In the genomic region with DNA sequence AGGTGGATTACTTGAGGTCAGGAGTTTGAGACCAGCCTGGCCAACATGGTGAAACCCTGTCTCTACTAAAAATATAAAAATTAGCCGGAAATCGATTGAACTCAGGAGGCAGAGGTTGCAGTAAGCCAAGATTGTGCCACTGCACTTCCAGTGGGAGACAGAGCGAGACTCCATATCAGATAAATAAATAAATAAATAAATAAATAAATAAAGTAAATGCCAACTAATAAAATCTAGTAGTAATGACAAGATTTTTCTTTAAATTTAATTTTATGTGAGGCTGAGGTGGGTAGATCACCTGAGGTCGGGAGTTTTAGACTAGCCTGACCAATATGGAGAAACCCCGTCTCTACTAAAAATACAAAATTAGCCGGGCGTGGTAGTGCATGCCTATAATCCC, we compare ENCODE assay signal across 6 cellular contexts. TPM values are rescaled to one million over a fixed set of nuclear protein-coding genes. Genes with fewer than 3 reads are reported as not detected.
DNase-seq lines count a peak whose midpoint lies in the region; ATAC-seq and TF ChIP-seq lines count a peak whose summit lies in the region.
"Not testable (repeated sequence)": the region's sequence is repeated elsewhere in the genome, so short reads cannot be mapped to it uniquely, and the experiment has no call there.

No MANE protein-coding gene starts in this region.

- H3K4me3 Mint-ChIP-seq in activated CD8-positive, alpha-beta memory T cell treated with anti-CD3 and anti-CD28 coated beads, Interleukin-2, amount 10 ng/mL, durations not matched to agents 7 days and 5 days; mesothelial cell of epicardium: not testable (repeated sequence)

- CTCF ChIA-PET in activated CD8-positive, alpha-beta memory T cell treated with anti-CD3 and anti-CD28 coated beads, Interleukin-2, amount 10 ng/mL, durations not matched to agents 7 days and 5 days (lab: Charles Lee): not testable (repeated sequence)

- DNase-seq in activated CD8-positive, alpha-beta memory T cell treated with anti-CD3 and anti-CD28 coated beads, Interleukin-2, amount 10 ng/mL, durations not matched to agents 7 days and 5 days; esophagus muscularis mucosa (ENCODE audit: extremely low spot score); mesothelial cell of epicardium (ENCODE audit: low spot score in 2 of 2, unreplicated experiment in 2 of 2); smooth muscle cell (lab: John Stamatoyannopoulos, UW; ENCODE audit: unreplicated experiment); tibial artery: not testable (repeated sequence)

- not testable (repeated sequence) for H3K4me3 ChIP-seq in Loucy (ENCODE audit: low read length, poor library complexity, severe bottlenecking); esophagus muscularis mucosa; smooth muscle cell; tibial artery

- H4K20me1 ChIP-seq in Loucy (ENCODE audit: insufficient read depth, low read length, poor library complexity, severe bottlenecking) (peaks cover 77% of the 10 kb centered on the region), smooth muscle cell (ENCODE audit: low read depth) (peaks cover 95% of the 10 kb centered on the region)

- not testable (repeated sequence) for H3K9ac ChIP-seq in Loucy (ENCODE audit: low read depth, low read length, poor library complexity, severe bottlenecking); smooth muscle cell (ENCODE audit: low read depth)

- H3K9me3 ChIP-seq in Loucy (ENCODE audit: insufficient read depth, low read depth, low read length); esophagus muscularis mucosa; smooth muscle cell (replicated peaks; ENCODE audit: low read depth); tibial artery: not testable (repeated sequence)

- H3K9me3 Mint-ChIP-seq in activated CD8-positive, alpha-beta memory T cell treated with anti-CD3 and anti-CD28 coated beads, Interleukin-2, amount 10 ng/mL, durations not matched to agents 7 days and 5 days (ENCODE audit: low read depth); mesothelial cell of epicardium: not testable (repeated sequence)

- 74% methylated on average over 7 of the region's 7 CpGs for WGBS in esophagus muscularis mucosa
- WGBS in smooth muscle cell (ENCODE audit: low lambda C conversion rate): over 99% methylated on average over 7 of the region's 7 CpGs

- not testable (repeated sequence) for H3K9me2 ChIP-seq in Loucy (replicated peaks; ENCODE audit: low read depth, low read length)

- TF ChIP-seq POLR2A in esophagus muscularis mucosa (IDR thresholded peaks at IDR 0.05; ENCODE audit: low read depth): not testable (repeated sequence)

- TF ChIP-seq CTCF in Loucy (conservative IDR thresholded peaks at IDR 0.05; ENCODE audit: low read length); esophagus muscularis mucosa (IDR thresholded peaks at IDR 0.05); mesothelial cell of epicardium (IDR thresholded peaks at IDR 0.05; ENCODE audit: unreplicated experiment); smooth muscle cell (IDR thresholded peaks at IDR 0.05; ENCODE audit: borderline replicate concordance, insufficient read depth, poor library complexity, severe bottlenecking); tibial artery (IDR thresholded peaks at IDR 0.05): not testable (repeated sequence)

- H3K36me3 Mint-ChIP-seq in activated CD8-positive, alpha-beta memory T cell treated with anti-CD3 and anti-CD28 coated beads, Interleukin-2, amount 10 ng/mL, durations not matched to agents 7 days and 5 days: peaks cover 60% of the 10 kb centered on the region
- H3K36me3 Mint-ChIP-seq in mesothelial cell of epicardium: peaks cover 16% of the 10 kb centered on the region

- peak overlapping the region; percentile 49 for H3K27ac Mint-ChIP-seq in activated CD8-positive, alpha-beta memory T cell treated with anti-CD3 and anti-CD28 coated beads, Interleukin-2, amount 10 ng/mL, durations not matched to agents 7 days and 5 days
- H3K27ac Mint-ChIP-seq in mesothelial cell of epicardium: peak overlapping the region; percentile 83

- peak overlapping the region; percentile 67 to 95 (median 92) for H3K27ac ChIP-seq in esophagus muscularis mucosa (replicated peaks in 1 of 4)
- H3K27ac ChIP-seq in smooth muscle cell (ENCODE audit: low read depth): peak overlapping the region; percentile 41
- peak overlapping the region; percentile 7 to 29 for H3K27ac ChIP-seq in tibial artery

- H2AFZ ChIP-seq in Loucy (ENCODE audit: low read length); smooth muscle cell (ENCODE audit: low read depth): not testable (repeated sequence)

- not testable (repeated sequence) for TF ChIP-seq EP300 in esophagus muscularis mucosa (IDR thresholded peaks at IDR 0.05)

- H3K36me3 ChIP-seq in Loucy (ENCODE audit: insufficient read depth, low read length) (peaks cover 17% of the 10 kb centered on the region; the same call in 1 of the 2 replicates), esophagus muscularis mucosa (peaks cover 0 to 30% (median 8%) of the 10 kb centered on the region in 4 donors)
- not testable (repeated sequence) for H3K36me3 ChIP-seq in smooth muscle cell (ENCODE audit: low read depth); tibial artery

- H3K27me3 ChIP-seq in Loucy (ENCODE audit: insufficient read depth, low read length, poor library complexity, severe bottlenecking); esophagus muscularis mucosa; smooth muscle cell (ENCODE audit: low read depth); tibial artery: not testable (repeated sequence)

- peak overlapping the region; percentile 94 for H3K4me2 ChIP-seq in Loucy (ENCODE audit: low read depth, low read length, poor library complexity, severe bottlenecking)
- H3K4me2 ChIP-seq in smooth muscle cell: not testable (repeated sequence)

- H3K4me1 Mint-ChIP-seq in activated CD8-positive, alpha-beta memory T cell treated with anti-CD3 and anti-CD28 coated beads, Interleukin-2, amount 10 ng/mL, durations not matched to agents 7 days and 5 days: peaks cover 57% of the 10 kb centered on the region
- H3K4me1 Mint-ChIP-seq in mesothelial cell of epicardium: peaks cover 58% of the 10 kb centered on the region

- H3F3A ChIP-seq in Loucy (ENCODE audit: low read depth); smooth muscle cell (ENCODE audit: low read depth): not testable (repeated sequence)

- peaks cover 97% of the 10 kb centered on the region for H3K79me2 ChIP-seq in Loucy (ENCODE audit: insufficient read depth, low read length)
- H3K79me2 ChIP-seq in smooth muscle cell (ENCODE audit: low read depth): peaks cover 99% of the 10 kb centered on the region

- ATAC-seq in activated CD8-positive, alpha-beta memory T cell treated with anti-CD3 and anti-CD28 coated beads, Interleukin-2, amount 10 ng/mL, durations not matched to agents 7 days and 5 days: not testable (repeated sequence)

- intact Hi-C loops in esophagus muscularis mucosa (cut with DNase I): loop anchor here (5.0 kb wide), 1 partner anchor 39 kb away; no protein-coding TSS in a partner anchor
- intact Hi-C loops in tibial artery (cut with DNase I; ENCODE audit: low total_unique reads): not testable (repeated sequence)

- peaks cover 48% of the 10 kb centered on the region for H3K4me1 ChIP-seq in Loucy (ENCODE audit: insufficient read depth, low read length, poor library complexity, severe bottlenecking)
- H3K4me1 ChIP-seq in esophagus muscularis mucosa: peaks cover 60 to 100% (median 91%) of the 10 kb centered on the region in 4 donors
- H3K4me1 ChIP-seq in smooth muscle cell (ENCODE audit: low read depth): peaks cover 28% of the 10 kb centered on the region
- peaks cover 0 to 67% (median 49%) of the 10 kb centered on the region in 4 donors for H3K4me1 ChIP-seq in tibial artery

- not testable (repeated sequence) for H3K27me3 Mint-ChIP-seq in activated CD8-positive, alpha-beta memory T cell treated with anti-CD3 and anti-CD28 coated beads, Interleukin-2, amount 10 ng/mL, durations not matched to agents 7 days and 5 days; mesothelial cell of epicardium (ENCODE audit: low read depth)

RNA-seq across cellular contexts. Expression of gene ATP2B4, which starts 6.9 kb away (rescaled TPM):
- 100 to 1,000 TPM in 1 of 2 experiments, 10 to 100 TPM in 1; 96.1 to 130 TPM for total RNA-seq in activated CD8-positive, alpha-beta memory T cell treated with anti-CD3 and anti-CD28 coated beads, Interleukin-2, amount 10 ng/mL, durations not matched to agents 7 days and 5 days
- total RNA-seq in esophagus muscularis mucosa: 100 to 1,000 TPM; 177 to 395 (median 260) TPM
- 234 to 238 TPM (median 237 TPM) in 3 replicates for total RNA-seq in mesothelial cell of epicardium
- total RNA-seq in smooth muscle cell: 104 and 113 TPM in 2 replicates
- polyA plus RNA-seq in smooth muscle cell: 31.1 and 49.3 TPM in 2 replicates

Comparison
In these comparisons a context has a peak if more than half of its experiments do, and no peak if none do; other contexts are left out.
1. H3K27ac ChIP-seq: peak in every context shown above with its lines; median percentile 92 in esophagus muscularis mucosa; 41 in smooth muscle cell; 18 in tibial artery.